11 cellular contexts compared by ENCODE assay signal in genomic region chr7:92685146-92686042, GRCh38.
DNase-seq lines count a peak whose midpoint lies in the region; ATAC-seq and TF ChIP-seq lines count a peak whose summit lies in the region.
"Had no signal": no experiment of that assay in that cellular context is flagged by ENCODE, and none has a peak within 500 bp of the region (broad histone marks: within the 10 kb centered on the region; RNA-seq: fewer than 3 reads in every experiment).

No MANE protein-coding gene starts in this region.

- no peak for TF ChIP-seq EP300 in gastroesophageal sphincter (IDR thresholded peaks at IDR 0.05)

- peak overlapping the region; percentile 71 for H3K27ac Mint-ChIP-seq in activated T-helper 17 cell treated with anti-CD3 and anti-CD28 coated beads, Interleukin-2, amount 50 U/mL, for 72 hours
- H3K27ac Mint-ChIP-seq in natural killer cell treated with Interleukin-12 subunit alpha and Interleukin-12 subunit beta and Interleukin-15 and Interleukin-18, amount 100 ng/mL, for 72 hours = peak overlapping the region; percentile 90 to 94

- no peak overlapping the region for H2BK15ac ChIP-seq in neuronal stem cell (ENCODE audit: low read length)

- no peak for TF ChIP-seq POLR2A in gastroesophageal sphincter (IDR thresholded peaks at IDR 0.05)

- no peak overlapping the region for H3K9ac ChIP-seq in neuronal stem cell (ENCODE audit: low read depth, low read length, poor library complexity)

- H3K4me2 ChIP-seq in neuronal stem cell (ENCODE audit: insufficient read depth, low read length, poor library complexity, severe bottlenecking) = no peak overlapping the region
- H3K4me2 ChIP-seq: hepatocyte had no signal

- DNase-seq in activated CD4-positive, CD25-positive, alpha-beta regulatory T cell treated with anti-CD3 and anti-CD28 coated beads, Interleukin-2, amount 50 U/mL, for 16 hours (ENCODE audit: low read depth, low spot score) = peak; percentile 26
- peak; percentile 90 for DNase-seq in natural killer cell treated with Interleukin-12 subunit alpha and Interleukin-12 subunit beta and Interleukin-15 and Interleukin-18, amount 100 ng/mL, for 72 hours (ENCODE audit: low spot score)
- peak in 5 of 6 experiments; percentile 1 to 51 (median 43) for DNase-seq in stimulated activated naive CD4-positive, alpha-beta T cell (lab: John Stamatoyannopoulos, UW)
- no peak for DNase-seq in brain microvascular endothelial cell
- DNase-seq in neuronal stem cell (ENCODE audit: low spot score) = no peak
- DNase-seq: cortex of kidney, KBM-7, NCI-H2227 treated with DMSO at 0.1 percent for 48 hours had no signal

- H3K79me1 ChIP-seq in neuronal stem cell (ENCODE audit: low read depth, low read length) = no peaks in the 10 kb centered on the region

- H3K4me1 ChIP-seq in gastroesophageal sphincter (peaks cover 6 to 47% (median 14%) of the 10 kb centered on the region in 3 donors), neuronal stem cell (ENCODE audit: control insufficient read depth in 2 of 2, insufficient read depth in 1 of 2, low read depth in 1 of 2, low read length in 2 of 2) (peaks cover 4 to 20% of the 10 kb centered on the region in 2 donors)

- H3K36me3 Mint-ChIP-seq in activated T-helper 17 cell treated with anti-CD3 and anti-CD28 coated beads, Interleukin-2, amount 50 U/mL, for 72 hours (ENCODE audit: low read depth) = peaks cover 86% of the 10 kb centered on the region
- H3K36me3 Mint-ChIP-seq in natural killer cell treated with Interleukin-12 subunit alpha and Interleukin-12 subunit beta and Interleukin-15 and Interleukin-18, amount 100 ng/mL, for 72 hours = peaks cover 67% of the 10 kb centered on the region

- no peak overlapping the region for H2BK120ac ChIP-seq in neuronal stem cell (ENCODE audit: low read depth, low read length)

- H3K36me3 ChIP-seq in brain microvascular endothelial cell (replicated peaks) = no peaks in the 10 kb centered on the region
- no peaks in the 10 kb centered on the region for H3K36me3 ChIP-seq in gastroesophageal sphincter
- no peaks in the 10 kb centered on the region for H3K36me3 ChIP-seq in neuronal stem cell (replicated peaks in 1 of 2; ENCODE audit: control insufficient read depth in 2 of 2, insufficient read depth in 2 of 2, low read length in 2 of 2)

- no peak overlapping the region for H2BK5ac ChIP-seq in neuronal stem cell (ENCODE audit: low read length)

- TF ChIP-seq CTCF in brain microvascular endothelial cell (IDR thresholded peaks at IDR 0.05; ENCODE audit: low read depth, low read length, missing control alignments) (no peak), gastroesophageal sphincter (IDR thresholded peaks at IDR 0.05) (no peak)

- no peak overlapping the region for H2AFZ ChIP-seq in neuronal stem cell (ENCODE audit: low read length)
- H2AFZ ChIP-seq: hepatocyte had no signal

- H3K4me3 Mint-ChIP-seq in activated T-helper 17 cell treated with anti-CD3 and anti-CD28 coated beads, Interleukin-2, amount 50 U/mL, for 72 hours = peak overlapping the region; percentile 69
- H3K4me3 Mint-ChIP-seq in natural killer cell treated with Interleukin-12 subunit alpha and Interleukin-12 subunit beta and Interleukin-15 and Interleukin-18, amount 100 ng/mL, for 72 hours = peak overlapping the region; percentile 72

- no peaks in the 10 kb centered on the region for H3K27me3 Mint-ChIP-seq in activated T-helper 17 cell treated with anti-CD3 and anti-CD28 coated beads, Interleukin-2, amount 50 U/mL, for 72 hours
- H3K27me3 Mint-ChIP-seq in natural killer cell treated with Interleukin-12 subunit alpha and Interleukin-12 subunit beta and Interleukin-15 and Interleukin-18, amount 100 ng/mL, for 72 hours = no peaks in the 10 kb centered on the region

- in situ Hi-C loops in brain microvascular endothelial cell (cut with HindIII; ENCODE audit: low pct_ligation_motif_present, low sequenced_read_pairs) = no loop called here

- no peak overlapping the region for H2BK12ac ChIP-seq in neuronal stem cell (ENCODE audit: low read length)

- peaks cover 3% of the 10 kb centered on the region for H3K9me3 Mint-ChIP-seq in activated T-helper 17 cell treated with anti-CD3 and anti-CD28 coated beads, Interleukin-2, amount 50 U/mL, for 72 hours
- H3K9me3 Mint-ChIP-seq in natural killer cell treated with Interleukin-12 subunit alpha and Interleukin-12 subunit beta and Interleukin-15 and Interleukin-18, amount 100 ng/mL, for 72 hours = peaks cover 9% of the 10 kb centered on the region

- no peak overlapping the region for H3K18ac ChIP-seq in neuronal stem cell (ENCODE audit: low read length)

- no peak overlapping the region for H3K4ac ChIP-seq in neuronal stem cell (ENCODE audit: low read length)

- no peak overlapping the region for H3K23ac ChIP-seq in neuronal stem cell (ENCODE audit: low read depth, low read length, poor library complexity)

- H3K4me3 ChIP-seq in brain microvascular endothelial cell (ENCODE audit: low read depth, low read length) (no peak overlapping the region), gastroesophageal sphincter (no peak overlapping the region), neuronal stem cell (ENCODE audit: low read length in 2 of 2) (no peak overlapping the region)
- H3K4me3 ChIP-seq: hepatocyte had no signal

- H3K14ac ChIP-seq in neuronal stem cell (ENCODE audit: low read length) = no peak overlapping the region

- no peak overlapping the region for H4K91ac ChIP-seq in neuronal stem cell (ENCODE audit: low read depth, low read length, poor library complexity)

- 79 to 87% methylated on average over 6 of the region's 6 CpGs for WGBS in gastroesophageal sphincter (ENCODE audit: low coverage in 1 of 2), 2 donors
- no CpG with 5 or more reads among the region's 6 CpGs for WGBS in neuronal stem cell (ENCODE audit: extremely low coverage in 2 of 2, insufficient read length in 2 of 2, insufficient replicate concordance in 1 of 2), 2 donors

- H3K4me1 Mint-ChIP-seq in activated T-helper 17 cell treated with anti-CD3 and anti-CD28 coated beads, Interleukin-2, amount 50 U/mL, for 72 hours = peaks cover 90% of the 10 kb centered on the region
- peaks cover 89 to 97% of the 10 kb centered on the region in 2 donors for H3K4me1 Mint-ChIP-seq in natural killer cell treated with Interleukin-12 subunit alpha and Interleukin-12 subunit beta and Interleukin-15 and Interleukin-18, amount 100 ng/mL, for 72 hours (ENCODE audit: low read depth in 2 of 2)

- H4K8ac ChIP-seq in neuronal stem cell (ENCODE audit: low read depth, low read length) = no peak overlapping the region

- H3K27me3 ChIP-seq in brain microvascular endothelial cell (replicated peaks) (no peaks in the 10 kb centered on the region), gastroesophageal sphincter (no peaks in the 10 kb centered on the region), neuronal stem cell (ENCODE audit: control insufficient read depth in 3 of 3, insufficient read depth in 3 of 3, low read depth in 1 of 3, low read length in 3 of 3) (no peaks in the 10 kb centered on the region)
- H3K27me3 ChIP-seq: hepatocyte had no signal

- H3K9me3 ChIP-seq in gastroesophageal sphincter (no peaks in the 10 kb centered on the region), neuronal stem cell (replicated peaks in 1 of 2; ENCODE audit: control insufficient read depth in 2 of 2, insufficient read depth in 1 of 2, low read depth in 1 of 2, low read length in 2 of 2) (peaks cover 0 to 5% of the 10 kb centered on the region in 2 donors)

- peak; percentile 93 for ATAC-seq in activated T-helper 17 cell treated with anti-CD3 and anti-CD28 coated beads, Interleukin-2, amount 50 U/mL, for 72 hours (replicated peaks)
- ATAC-seq in natural killer cell treated with Interleukin-12 subunit alpha and Interleukin-12 subunit beta and Interleukin-15 and Interleukin-18, amount 100 ng/mL, for 72 hours = peak; percentile 96 to 97
- ATAC-seq in gastroesophageal sphincter = no peak

- no peak overlapping the region for H2AK5ac ChIP-seq in neuronal stem cell (ENCODE audit: low read depth, low read length)

- H3K27ac ChIP-seq in brain microvascular endothelial cell (no peak overlapping the region), gastroesophageal sphincter (no peak overlapping the region), neuronal stem cell (replicated peaks; ENCODE audit: low read length) (no peak overlapping the region)

Comparison
In these comparisons a context has a peak if more than half of its experiments do, and no peak if none do; other contexts are left out.
1. DNase-seq: peak in activated CD4-positive, CD25-positive, alpha-beta regulatory T cell treated with anti-CD3 and anti-CD28 coated beads, Interleukin-2, amount 50 U/mL, for 16 hours (single experiment), natural killer cell treated with Interleukin-12 subunit alpha and Interleukin-12 subunit beta and Interleukin-15 and Interleukin-18, amount 100 ng/mL, for 72 hours (single experiment) and stimulated activated naive CD4-positive, alpha-beta T cell (5 of 6); none in brain microvascular endothelial cell (single experiment) and neuronal stem cell (single experiment).